2 cellular contexts compared by ENCODE assay signal in the genomic region with DNA sequence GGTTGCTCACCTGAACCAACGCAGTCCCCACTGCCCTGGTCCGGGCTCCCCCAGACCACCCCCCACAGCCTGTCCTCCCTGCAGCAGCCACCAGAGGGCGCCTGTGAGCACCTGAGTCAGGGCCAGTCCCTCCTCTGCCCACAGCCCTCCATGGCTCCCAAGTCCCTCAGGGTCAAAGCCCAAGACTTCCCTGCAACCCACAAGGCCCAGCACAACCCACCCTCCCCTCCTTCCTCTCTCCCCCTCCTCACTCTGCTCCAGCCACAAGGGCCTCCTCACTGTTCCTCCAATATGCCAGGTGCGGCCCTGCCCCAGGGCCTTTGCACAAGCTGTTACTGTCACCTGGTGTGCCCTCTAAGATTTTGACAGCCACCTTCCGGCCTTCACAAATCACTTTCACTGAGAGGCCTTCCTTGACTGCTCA.
TF ChIP-seq lines count a peak whose summit lies in the region.

No MANE protein-coding gene starts in this region.

TF ChIP-seq in IMR-90, 13 proteins besides CTCF, POLR2A, EP300 and RAD21:
- TF ChIP-seq SMC3 (IDR thresholded peaks at IDR 0.05; ENCODE audit: low read depth, low read length) (peak; percentile 58; the same call in 1 of the 2 replicates), MAZ (IDR thresholded peaks at IDR 0.05; ENCODE audit: borderline replicate concordance, low read depth, low read length) (no peak)

TF ChIP-seq in endothelial cell of umbilical vein, 7 proteins besides CTCF, POLR2A, EP300 and RAD21:
- TF ChIP-seq JUN (IDR thresholded peaks at IDR 0.05; ENCODE audit: borderline replicate concordance, insufficient read depth, insufficient read length, low read depth), result no peak
- TF ChIP-seq, protein P1, sequence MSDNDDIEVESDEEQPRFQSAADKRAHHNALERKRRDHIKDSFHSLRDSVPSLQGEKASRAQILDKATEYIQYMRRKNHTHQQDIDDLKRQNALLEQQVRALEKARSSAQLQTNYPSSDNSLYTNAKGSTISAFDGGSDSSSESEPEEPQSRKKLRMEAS (IDR thresholded peaks at IDR 0.05; ENCODE audit: insufficient read depth, insufficient read length), result no peak
- no peak for TF ChIP-seq POLR2AphosphoS5 (IDR thresholded peaks at IDR 0.05; ENCODE audit: insufficient read depth, low read depth, low read length)
- no peak for TF ChIP-seq EZH2 (IDR thresholded peaks at IDR 0.05; ENCODE audit: borderline replicate concordance, low read depth, low read length, severe bottlenecking)
- TF ChIP-seq GATA2 (IDR thresholded peaks at IDR 0.05; ENCODE audit: insufficient read depth, insufficient read length, low read depth, low read length), result no peak
- TF ChIP-seq FOS (IDR thresholded peaks at IDR 0.05; ENCODE audit: borderline replicate concordance, insufficient read depth, low read length), result no peak
- TF ChIP-seq MYC (IDR thresholded peaks at IDR 0.05; ENCODE audit: low read depth, low read length), result no peak
